ENCODE assay signal across 1 cellular context in genomic region chr2:240355962-240356361, GRCh38.
TF ChIP-seq lines count a peak whose summit lies in the region.

No MANE protein-coding gene starts in this region.

TF ChIP-seq in HepG2, 621 proteins besides CTCF, POLR2A, EP300 and RAD21 (continued from another document):
- TF ChIP-seq PRDM15 (CRISPR knock-in tag; IDR thresholded peaks at IDR 0.05) (no peak), ZNF510 (CRISPR knock-in tag; IDR thresholded peaks at IDR 0.05; ENCODE audit: low read depth) (no peak), MATR3 (CRISPR knock-in tag; IDR thresholded peaks at IDR 0.05) (no peak), PCBP1 (IDR thresholded peaks at IDR 0.05; ENCODE audit: borderline replicate concordance, low read depth, low read length) (no peak), RORA (CRISPR knock-in tag; IDR thresholded peaks at IDR 0.05) (no peak), ZSCAN20 (CRISPR knock-in tag; IDR thresholded peaks at IDR 0.05; ENCODE audit: borderline replicate concordance) (no peak), FOXC1 (CRISPR knock-in tag; IDR thresholded peaks at IDR 0.05; ENCODE audit: borderline replicate concordance) (no peak)
